3 cellular contexts compared by ENCODE assay signal in the genomic region with DNA sequence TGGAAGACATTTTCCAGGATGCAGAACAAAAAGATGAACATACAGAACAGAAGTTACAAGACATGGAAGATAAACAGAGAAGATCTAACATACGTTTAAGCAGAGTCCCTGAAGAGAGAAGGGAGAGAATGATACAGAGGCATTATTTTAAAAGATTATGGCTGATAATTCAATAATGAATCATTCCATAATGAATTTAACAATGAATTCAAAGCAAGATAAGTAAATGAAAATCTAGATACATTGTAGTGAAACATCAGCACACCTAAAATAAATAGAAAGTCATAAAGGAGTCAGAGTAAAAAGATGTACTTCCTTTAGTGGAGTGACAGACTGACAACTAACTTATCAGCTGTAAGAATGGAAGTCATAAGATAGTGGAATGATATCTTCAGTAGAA.
TF ChIP-seq lines count a peak whose summit lies in the region.

No MANE protein-coding gene starts in this region.

TF ChIP-seq in A549, 52 proteins besides CTCF, POLR2A, EP300 and RAD21 (continued from another document):
- TF ChIP-seq, protein P1, sequence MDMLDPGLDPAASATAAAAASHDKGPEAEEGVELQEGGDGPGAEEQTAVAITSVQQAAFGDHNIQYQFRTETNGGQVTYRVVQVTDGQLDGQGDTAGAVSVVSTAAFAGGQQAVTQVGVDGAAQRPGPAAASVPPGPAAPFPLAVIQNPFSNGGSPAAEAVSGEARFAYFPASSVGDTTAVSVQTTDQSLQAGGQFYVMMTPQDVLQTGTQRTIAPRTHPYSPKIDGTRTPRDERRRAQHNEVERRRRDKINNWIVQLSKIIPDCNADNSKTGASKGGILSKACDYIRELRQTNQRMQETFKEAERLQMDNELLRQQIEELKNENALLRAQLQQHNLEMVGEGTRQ (IDR thresholded peaks at IDR 0.05) = no peak
- TF ChIP-seq EHF (CRISPR knock-in tag; IDR thresholded peaks at IDR 0.05) = no peak
- no peak for TF ChIP-seq ATOH8 (CRISPR knock-in tag; IDR thresholded peaks at IDR 0.05; ENCODE audit: low read depth)

TF ChIP-seq in HEK293, 187 proteins besides CTCF, POLR2A, EP300 and RAD21 (continued from another document):
- no peak for TF ChIP-seq ZNF121 (tag by site-specific recombination; IDR thresholded peaks at IDR 0.05)
- TF ChIP-seq ZSCAN4 (tag by site-specific recombination; IDR thresholded peaks at IDR 0.05) = no peak
- no peak for TF ChIP-seq GLI4 (tag by site-specific recombination; IDR thresholded peaks at IDR 0.05)
- TF ChIP-seq ZNF155 (tag by site-specific recombination; IDR thresholded peaks at IDR 0.05) = no peak
- TF ChIP-seq SP3 (tag by site-specific recombination; IDR thresholded peaks at IDR 0.05) = no peak
- no peak for TF ChIP-seq ZNF776 (tag by site-specific recombination; IDR thresholded peaks at IDR 0.05; ENCODE audit: borderline replicate concordance)
- no peak for TF ChIP-seq ZNF785 (tag by site-specific recombination; IDR thresholded peaks at IDR 0.05)
- no peak for TF ChIP-seq ZNF521 (tag by site-specific recombination; IDR thresholded peaks at IDR 0.05)
- TF ChIP-seq ZNF585B (tag by site-specific recombination; IDR thresholded peaks at IDR 0.05) = no peak
- no peak for TF ChIP-seq HOXD13 (CRISPR knock-in tag; IDR thresholded peaks at IDR 0.05; ENCODE audit: borderline replicate concordance)
- no peak for TF ChIP-seq ZNF837 (tag by site-specific recombination; IDR thresholded peaks at IDR 0.05)
- TF ChIP-seq ZNF426 (tag by site-specific recombination; IDR thresholded peaks at IDR 0.05) = no peak
- no peak for TF ChIP-seq ZNF692 (tag by site-specific recombination; IDR thresholded peaks at IDR 0.05)
- no peak for TF ChIP-seq ZBTB20 (tag by site-specific recombination; IDR thresholded peaks at IDR 0.05)
- TF ChIP-seq ZNF768 (tag by site-specific recombination; IDR thresholded peaks at IDR 0.05) = no peak
- peak; percentile 64; the same call in 1 of the 2 replicates for TF ChIP-seq ZNF133 (tag by site-specific recombination; IDR thresholded peaks at IDR 0.05)
- no peak for TF ChIP-seq ZNF26 (tag by site-specific recombination; IDR thresholded peaks at IDR 0.05)
TF ChIP-seq in HEK293: peak in this region for 3.

TF ChIP-seq in WTC11, 78 proteins besides CTCF, POLR2A, EP300 and RAD21:
- TF ChIP-seq, protein P2, sequence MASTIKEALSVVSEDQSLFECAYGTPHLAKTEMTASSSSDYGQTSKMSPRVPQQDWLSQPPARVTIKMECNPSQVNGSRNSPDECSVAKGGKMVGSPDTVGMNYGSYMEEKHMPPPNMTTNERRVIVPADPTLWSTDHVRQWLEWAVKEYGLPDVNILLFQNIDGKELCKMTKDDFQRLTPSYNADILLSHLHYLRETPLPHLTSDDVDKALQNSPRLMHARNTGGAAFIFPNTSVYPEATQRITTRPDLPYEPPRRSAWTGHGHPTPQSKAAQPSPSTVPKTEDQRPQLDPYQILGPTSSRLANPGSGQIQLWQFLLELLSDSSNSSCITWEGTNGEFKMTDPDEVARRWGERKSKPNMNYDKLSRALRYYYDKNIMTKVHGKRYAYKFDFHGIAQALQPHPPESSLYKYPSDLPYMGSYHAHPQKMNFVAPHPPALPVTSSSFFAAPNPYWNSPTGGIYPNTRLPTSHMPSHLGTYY (CRISPR knock-in tag; IDR thresholded peaks at IDR 0.05) = no peak
- 0 out of 2 replicates have a peak, but pooled peaks have one; percentile 49 for TF ChIP-seq ZNF317 (CRISPR knock-in tag; IDR thresholded peaks at IDR 0.05; ENCODE audit: borderline replicate concordance, low read depth)
